Comparison of ENCODE assay signal across 8 cellular contexts in genomic region chr21:37435120-37435519, GRCh38.
DNase-seq lines count a peak whose midpoint lies in the region; ATAC-seq, FAIRE-seq and TF ChIP-seq lines count a peak whose summit lies in the region.

No MANE protein-coding gene starts in this region.

- DNase-seq in activated T-cell treated with anti-CD3 and anti-CD28 coated beads, Interleukin-2, amount 50 U/mL, for 72 hours: peak; percentile 31 to 36
- DNase-seq in activated T-cell treated with anti-CD3 and anti-CD28 coated beads, Interleukin-2, amount 50 U/mL, for 24 hours: no peak
- DNase-seq in NCI-H2081 (lab: John Stamatoyannopoulos, UW): peak; percentile 48 to 85
- peak; percentile 97 for DNase-seq in endothelial cell of umbilical vein (ENCODE audit: low read depth, low spot score)
- peak; percentile 97 for DNase-seq in mesendoderm
- DNase-seq in NK-92 treated with Interleukin-12 subunit alpha and Interleukin-12 subunit beta, amount 100 ng/mL, for 24 hours (lab: John Stamatoyannopoulos, UW): no peak

- CTCF ChIA-PET in endothelial cell of umbilical vein (lab: Charles Lee): interaction anchor here (0.8 to 1.4 kb wide), 5 partner anchors 17 to 239 kb away, joined by 3 to 4 read pairs (median 3); no protein-coding TSS in a partner anchor

- H4K5ac ChIP-seq in mesendoderm (ENCODE audit: low read length): no peak overlapping the region

- H3K4me1 ChIP-seq in endothelial cell of umbilical vein (ENCODE audit: control insufficient read depth, extremely low read depth, insufficient read depth, low read length) (peaks cover 4% of the 10 kb centered on the region), mesendoderm (ENCODE audit: control insufficient read depth, low read depth, low read length) (peaks cover 2% of the 10 kb centered on the region)

- WGBS in mesendoderm (ENCODE audit: extremely low coverage, insufficient coverage, low lambda C conversion rate): no CpG with 5 or more reads among the region's 6 CpGs

- H3K9me3 ChIP-seq in endothelial cell of umbilical vein (replicated peaks; ENCODE audit: control insufficient read depth, insufficient read depth, low read length): no peaks in the 10 kb centered on the region

- no peak overlapping the region for H3K4ac ChIP-seq in mesendoderm (ENCODE audit: low read depth, low read length)

- H3K9ac ChIP-seq in endothelial cell of umbilical vein (replicated peaks; ENCODE audit: extremely low read depth, insufficient read depth, low read length) (no peak overlapping the region), mesendoderm (ENCODE audit: low read length) (no peak overlapping the region)

- peaks cover 0 to 6% of the 10 kb centered on the region in 2 experiments for H3K36me3 ChIP-seq in endothelial cell of umbilical vein (ENCODE audit: control insufficient read depth in 2 of 2, extremely low read depth in 1 of 2, insufficient read depth in 2 of 2, low read length in 2 of 2)
- no peaks in the 10 kb centered on the region for H3K36me3 ChIP-seq in mesendoderm (ENCODE audit: control insufficient read depth, insufficient read depth, low read length)

- no peaks in the 10 kb centered on the region for H3K9me3 Mint-ChIP-seq in activated T-cell treated with anti-CD3 and anti-CD28 coated beads, Interleukin-2, amount 50 U/mL, for 72 hours
- H3K9me3 Mint-ChIP-seq in activated T-cell treated with anti-CD3 and anti-CD28 coated beads, Interleukin-2, amount 50 U/mL, for 24 hours: no peaks in the 10 kb centered on the region

- H3K27ac ChIP-seq in VCaP (peak overlapping the region; percentile 36), endothelial cell of umbilical vein (ENCODE audit: insufficient read depth, low read depth, low read length) (no peak overlapping the region), mesendoderm (ENCODE audit: low read depth, low read length) (no peak overlapping the region)

- H3K4me2 ChIP-seq in endothelial cell of umbilical vein (ENCODE audit: insufficient read depth, low read length): no peak overlapping the region
- no peak overlapping the region for H3K4me2 ChIP-seq in mesendoderm (ENCODE audit: low read length)

- H3K18ac ChIP-seq in mesendoderm (ENCODE audit: low read length): no peak overlapping the region

- peak; percentile 95 for FAIRE-seq in endothelial cell of umbilical vein (lab: Jason Lieb, UNC)

- peak; percentile 97 to 98 for ATAC-seq in activated T-cell treated with anti-CD3 and anti-CD28 coated beads, Interleukin-2, amount 50 U/mL, for 72 hours (replicated peaks in 1 of 2)
- no peak for ATAC-seq in GM18511 (IDR thresholded peaks at IDR 0.05; ENCODE audit: unreplicated experiment)

- no peak for TF ChIP-seq POLR2A in endothelial cell of umbilical vein (IDR thresholded peaks at IDR 0.05; ENCODE audit: low read depth, low read length)

- TF ChIP-seq CTCF in VCaP (conservative IDR thresholded peaks at IDR 0.05) (no peak), endothelial cell of umbilical vein (IDR thresholded peaks at IDR 0.05; ENCODE audit: extremely low read depth in 1 of 2, insufficient read depth in 1 of 2, low read depth in 1 of 2, low read length in 2 of 2) (no peak)

- H2BK15ac ChIP-seq in mesendoderm (replicated peaks; ENCODE audit: low read depth): no peak overlapping the region

- dilution Hi-C loops in endothelial cell of umbilical vein (cut with MboI; ENCODE audit: extremely low pct_ligation_motif_present, low sequenced_read_pairs): no loop called here

- no peak overlapping the region for H2AK5ac ChIP-seq in mesendoderm (ENCODE audit: low read length)

- no peaks in the 10 kb centered on the region for H3K9me1 ChIP-seq in endothelial cell of umbilical vein (replicated peaks; ENCODE audit: control insufficient read depth, extremely low read depth, insufficient read depth, low read length)

- H4K8ac ChIP-seq in mesendoderm (ENCODE audit: low read depth, low read length): no peak overlapping the region

- H3K27me3 Mint-ChIP-seq in activated T-cell treated with anti-CD3 and anti-CD28 coated beads, Interleukin-2, amount 50 U/mL, for 72 hours (ENCODE audit: low read depth): no peaks in the 10 kb centered on the region
- H3K27me3 Mint-ChIP-seq in activated T-cell treated with anti-CD3 and anti-CD28 coated beads, Interleukin-2, amount 50 U/mL, for 24 hours: no peaks in the 10 kb centered on the region

- peaks cover 45% of the 10 kb centered on the region for H3K4me1 Mint-ChIP-seq in activated T-cell treated with anti-CD3 and anti-CD28 coated beads, Interleukin-2, amount 50 U/mL, for 72 hours (ENCODE audit: low read depth)
- H3K4me1 Mint-ChIP-seq in activated T-cell treated with anti-CD3 and anti-CD28 coated beads, Interleukin-2, amount 50 U/mL, for 24 hours (ENCODE audit: low read depth): peaks cover 35% of the 10 kb centered on the region

- no peak overlapping the region for H3K4me3 Mint-ChIP-seq in activated T-cell treated with anti-CD3 and anti-CD28 coated beads, Interleukin-2, amount 50 U/mL, for 72 hours
- H3K4me3 Mint-ChIP-seq in activated T-cell treated with anti-CD3 and anti-CD28 coated beads, Interleukin-2, amount 50 U/mL, for 24 hours: no peak overlapping the region

- H2BK5ac ChIP-seq in mesendoderm (ENCODE audit: low read length): no peak overlapping the region

- no peaks in the 10 kb centered on the region for H3K36me3 Mint-ChIP-seq in activated T-cell treated with anti-CD3 and anti-CD28 coated beads, Interleukin-2, amount 50 U/mL, for 72 hours (ENCODE audit: insufficient read depth in 2 of 2)
- H3K36me3 Mint-ChIP-seq in activated T-cell treated with anti-CD3 and anti-CD28 coated beads, Interleukin-2, amount 50 U/mL, for 24 hours (ENCODE audit: low read depth): peaks cover 43% of the 10 kb centered on the region

- H4K20me1 ChIP-seq in endothelial cell of umbilical vein (replicated peaks; ENCODE audit: control insufficient read depth, extremely low read depth, insufficient read depth, low read length): peaks cover 14% of the 10 kb centered on the region

- H3K27ac Mint-ChIP-seq in activated T-cell treated with anti-CD3 and anti-CD28 coated beads, Interleukin-2, amount 50 U/mL, for 72 hours: no peak overlapping the region
- H3K27ac Mint-ChIP-seq in activated T-cell treated with anti-CD3 and anti-CD28 coated beads, Interleukin-2, amount 50 U/mL, for 24 hours: no peak overlapping the region

- H3K23ac ChIP-seq in mesendoderm (ENCODE audit: low read length): no peak overlapping the region

- peaks cover 17% of the 10 kb centered on the region for H3K79me1 ChIP-seq in mesendoderm (ENCODE audit: low read length)

- H3K56ac ChIP-seq in mesendoderm (ENCODE audit: low read length): no peak overlapping the region

- no peak overlapping the region for H2BK120ac ChIP-seq in mesendoderm (ENCODE audit: low read depth, low read length)

- no TSS peak for BruUV-seq in endothelial cell of umbilical vein (replicated peaks; lab: Mats Ljungman, UMichigan)

- intact Hi-C loops in endothelial cell of umbilical vein (cut with micrococcal nuclease): loop anchor here (5.0 kb wide), 2 partner anchors 63 to 168 kb away; partner anchors contain the start of gene VPS26C

- no peak overlapping the region for H2AFZ ChIP-seq in endothelial cell of umbilical vein (ENCODE audit: low read depth, low read length)

- POLR2A ChIA-PET in endothelial cell of umbilical vein (lab: Charles Lee): no interaction called here

- H3K79me2 ChIP-seq in endothelial cell of umbilical vein (ENCODE audit: control insufficient read depth, insufficient read depth, low read length): peaks cover 91% of the 10 kb centered on the region
- peaks cover 49% of the 10 kb centered on the region for H3K79me2 ChIP-seq in mesendoderm (ENCODE audit: control insufficient read depth, insufficient read depth, low read length)

- H3K27me3 ChIP-seq in endothelial cell of umbilical vein (ENCODE audit: control insufficient read depth in 2 of 2, insufficient read depth in 2 of 2, low read length in 2 of 2): no peaks in the 10 kb centered on the region
- no peaks in the 10 kb centered on the region for H3K27me3 ChIP-seq in mesendoderm (ENCODE audit: insufficient read depth, low read length, poor library complexity)

- H3K4me3 ChIP-seq in endothelial cell of umbilical vein (replicated peaks in 1 of 3; ENCODE audit: insufficient read depth in 1 of 3, low read depth in 1 of 3, low read length in 3 of 3): no peak overlapping the region
- no peak overlapping the region for H3K4me3 ChIP-seq in mesendoderm (ENCODE audit: low read length)

TF ChIP-seq in endothelial cell of umbilical vein, 7 proteins besides CTCF, POLR2A, EP300 and RAD21:
- TF ChIP-seq POLR2AphosphoS5 (IDR thresholded peaks at IDR 0.05; ENCODE audit: insufficient read depth, low read depth, low read length): no peak
- TF ChIP-seq EZH2 (IDR thresholded peaks at IDR 0.05; ENCODE audit: borderline replicate concordance, low read depth, low read length, severe bottlenecking): no peak
- TF ChIP-seq FOS (IDR thresholded peaks at IDR 0.05; ENCODE audit: borderline replicate concordance, insufficient read depth, low read length): no peak
- no peak for TF ChIP-seq MAX (IDR thresholded peaks at IDR 0.05; ENCODE audit: insufficient read depth, insufficient read length)
- TF ChIP-seq MYC (IDR thresholded peaks at IDR 0.05; ENCODE audit: low read depth, low read length): no peak
- TF ChIP-seq GATA2 (IDR thresholded peaks at IDR 0.05; ENCODE audit: insufficient read depth, insufficient read length, low read depth, low read length): no peak
- no peak for TF ChIP-seq JUN (IDR thresholded peaks at IDR 0.05; ENCODE audit: borderline replicate concordance, insufficient read depth, insufficient read length, low read depth)

Comparison
In these comparisons a context has a peak if more than half of its experiments do, and no peak if none do; other contexts are left out.
1. DNase-seq: peak in activated T-cell treated with anti-CD3 and anti-CD28 coated beads, Interleukin-2, amount 50 U/mL, for 72 hours (2 of 2), NCI-H2081 (2 of 2), endothelial cell of umbilical vein (single experiment) and mesendoderm (single experiment); none in activated T-cell treated with anti-CD3 and anti-CD28 coated beads, Interleukin-2, amount 50 U/mL, for 24 hours (single experiment) and NK-92 treated with Interleukin-12 subunit alpha and Interleukin-12 subunit beta, amount 100 ng/mL, for 24 hours (single experiment).